ENCODE assay signal across 9 cellular contexts in the genomic region with DNA sequence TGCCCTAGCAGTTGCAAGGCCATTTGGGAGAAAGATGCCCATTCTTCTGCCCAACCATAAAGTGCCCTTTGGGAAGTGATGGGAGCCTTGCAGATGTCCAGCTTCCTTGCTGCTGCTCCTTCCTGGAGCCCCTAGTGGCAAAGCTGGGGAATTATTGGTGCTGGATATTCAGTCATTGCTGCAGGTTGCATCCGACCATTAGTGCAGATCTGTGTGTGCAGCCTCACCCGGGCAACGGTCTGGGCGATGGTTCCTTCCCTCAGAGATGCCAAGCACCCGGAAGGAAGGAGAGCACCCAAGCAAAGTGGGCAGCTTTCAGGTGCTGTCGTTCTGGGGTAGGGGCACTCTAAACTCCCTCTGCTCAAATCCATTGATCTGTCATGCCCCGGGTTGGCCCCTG.
DNase-seq lines count a peak whose midpoint lies in the region; ATAC-seq and FAIRE-seq lines count a peak whose summit lies in the region.
"Had no signal": no experiment of that assay in that cellular context is flagged by ENCODE, and none has a peak within 500 bp of the region (broad histone marks: within the 10 kb centered on the region; RNA-seq: fewer than 3 reads in every experiment).

No MANE protein-coding gene starts in this region.

- peak; percentile 48 for FAIRE-seq in urothelium cell line (lab: Jason Lieb, UNC)
- FAIRE-seq: TTC549 had no signal

- H3K9me3 ChIP-seq in adipocyte (ENCODE audit: control insufficient read depth, low read length): no peaks in the 10 kb centered on the region

- H3K27me3 ChIP-seq in adipocyte (replicated peaks; ENCODE audit: control insufficient read depth, insufficient read depth, low read length): peaks cover 13% of the 10 kb centered on the region

- no peak overlapping the region for H3K4me3 ChIP-seq in adipocyte (ENCODE audit: low read length)

- no peaks in the 10 kb centered on the region for H3K36me3 ChIP-seq in adipocyte (ENCODE audit: control insufficient read depth, insufficient read depth, low read length, severe bottlenecking)

- ATAC-seq in HG02571 (IDR thresholded peaks at IDR 0.05; ENCODE audit: unreplicated experiment): no peak
- no peak for ATAC-seq in HG03139 (IDR thresholded peaks at IDR 0.05; ENCODE audit: unreplicated experiment)

- no peak overlapping the region for H3K9ac ChIP-seq in adipocyte (ENCODE audit: low read length)

- H3K4me1 ChIP-seq in adipocyte (ENCODE audit: control insufficient read depth, insufficient read depth, low read length): no peaks in the 10 kb centered on the region

- DNase-seq in GM03348 (ENCODE audit: low spot score) (peak; percentile 88), LoVo (ENCODE audit: low spot score) (peak; percentile 40), adipocyte (ENCODE audit: low read depth) (peak; percentile 72), iPS DF 19.7 (ENCODE audit: low read depth, low spot score) (peak; percentile 17), urothelium cell line (ENCODE audit: low spot score) (peak; percentile 73), occipital lobe (lab: John Stamatoyannopoulos, UW) (no peak)
